In the genomic region with DNA sequence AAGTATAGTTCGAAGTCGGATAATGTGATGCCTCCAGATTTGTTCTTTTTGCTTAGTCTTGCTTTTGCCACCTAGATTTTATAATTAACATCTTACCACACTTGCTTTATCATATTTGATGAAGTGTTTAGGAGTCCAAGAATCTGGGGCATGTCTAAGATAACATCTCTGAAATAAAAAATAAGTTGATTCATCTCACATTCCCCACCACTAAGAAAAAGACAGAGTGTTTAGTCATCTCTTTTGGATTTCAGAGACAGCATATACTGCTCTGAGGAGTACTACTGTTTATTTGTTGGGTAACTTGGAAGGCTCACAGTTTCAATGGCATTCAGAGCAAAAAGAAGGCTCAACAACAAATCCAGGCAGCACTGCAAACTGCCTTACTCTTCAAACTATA, we compare ENCODE assay signal across 16 cellular contexts.
DNase-seq lines count a peak whose midpoint lies in the region; ATAC-seq and TF ChIP-seq lines count a peak whose summit lies in the region.
"Had no signal": no experiment of that assay in that cellular context is flagged by ENCODE, and none has a peak within 500 bp of the region (broad histone marks: within the 10 kb centered on the region; RNA-seq: fewer than 3 reads in every experiment).

No MANE protein-coding gene starts in this region.

- CTCF ChIA-PET in SK-N-SH (lab: Yijun Ruan, JAX): no interaction called here
- CTCF ChIA-PET in OCI-LY7 (lab: Charles Lee; ENCODE audit: unreplicated experiment): no interaction called here

- POLR2A ChIA-PET in SK-N-SH (lab: Yijun Ruan, JAX) (no interaction called here), OCI-LY7 (lab: Charles Lee) (no interaction called here)

- DNase-seq in SK-N-SH: no peak
- DNase-seq in SJSA1 (ENCODE audit: low read depth in 1 of 2, low spot score in 2 of 2): peak in 1 of 2 experiments; percentile 60
- peak in 1 of 2 donors; percentile 36 for DNase-seq in foreskin keratinocyte
- DNase-seq in OCI-LY7 (ENCODE audit: low spot score): no peak
- DNase-seq in DMS53 treated with DMSO at 0.1 percent for 48 hours (lab: John Stamatoyannopoulos, UW; ENCODE audit: unreplicated experiment): no peak
- no peak for DNase-seq in Right ventricle myocardium superior
- DNase-seq: Calu3; CD4-positive, alpha-beta memory T cell; DND-41; EL; GM23248 had no signal

- no peak overlapping the region for H3K27ac ChIP-seq in SK-N-SH (ENCODE audit: low read depth in 2 of 2, low read length in 1 of 2)
- peak overlapping the region; percentile 28 for H3K27ac ChIP-seq in SJSA1
- H3K27ac ChIP-seq in foreskin keratinocyte: no peak overlapping the region
- no peak overlapping the region for H3K27ac ChIP-seq in OCI-LY7 (ENCODE audit: low read depth, low read length, poor library complexity, severe bottlenecking)
- H3K27ac ChIP-seq: 22Rv1, A549, BLaER1, GM23248 had no signal

- TF ChIP-seq EP300 in SK-N-SH (IDR thresholded peaks at IDR 0.05; ENCODE audit: borderline replicate concordance in 1 of 2, low read depth in 1 of 2, low read length in 1 of 2): no peak

- no peaks in the 10 kb centered on the region for H3F3A ChIP-seq in SK-N-SH (replicated peaks; ENCODE audit: insufficient read depth)

- H3K79me2 ChIP-seq in SK-N-SH (ENCODE audit: insufficient read depth) (no peaks in the 10 kb centered on the region), OCI-LY7 (ENCODE audit: insufficient read depth, low read depth, low read length) (no peaks in the 10 kb centered on the region)

- no peaks in the 10 kb centered on the region for H4K20me1 ChIP-seq in SK-N-SH (ENCODE audit: insufficient read depth)
- no peaks in the 10 kb centered on the region for H4K20me1 ChIP-seq in OCI-LY7 (ENCODE audit: insufficient read depth, low read length)
- H4K20me1 ChIP-seq: BLaER1 had no signal

- no TSS peak for BruUV-seq in OCI-LY7 (replicated peaks; lab: Mats Ljungman, UMichigan)

- no peak for ATAC-seq in SK-N-SH treated with all-trans-retinoic acid at 6 μM for 48 hours
- ATAC-seq in foreskin keratinocyte: peak; percentile 44
- no peak for ATAC-seq in Right ventricle myocardium superior (ENCODE audit: poor library complexity)
- ATAC-seq: A549 had no signal

- H3K4me1 ChIP-seq in SK-N-SH (ENCODE audit: control insufficient read depth in 1 of 2, insufficient read depth in 2 of 2, low read depth in 1 of 2, low read length in 1 of 2): no peaks in the 10 kb centered on the region
- peaks cover 49% of the 10 kb centered on the region for H3K4me1 ChIP-seq in SJSA1 (replicated peaks)
- H3K4me1 ChIP-seq in foreskin keratinocyte: no peaks in the 10 kb centered on the region
- H3K4me1 ChIP-seq in OCI-LY7 (ENCODE audit: insufficient read depth, low read length, poor library complexity, severe bottlenecking): peaks cover 7% of the 10 kb centered on the region
- H3K4me1 ChIP-seq: A549, BLaER1, HAP-1 had no signal

- H3K9me3 ChIP-seq in SK-N-SH (no peaks in the 10 kb centered on the region), SJSA1 (replicated peaks) (no peaks in the 10 kb centered on the region), OCI-LY7 (ENCODE audit: low read length) (peaks cover 4% of the 10 kb centered on the region; the same call in 1 of the 2 replicates)
- H3K9me3 ChIP-seq: A549, HAP-1 had no signal

- TF ChIP-seq CTCF in SK-N-SH (IDR thresholded peaks at IDR 0.05) (no peak), foreskin keratinocyte (conservative IDR thresholded peaks at IDR 0.05) (no peak), OCI-LY7 (conservative IDR thresholded peaks at IDR 0.05; ENCODE audit: low read length) (no peak)

- H3K27me3 ChIP-seq in SK-N-SH (ENCODE audit: insufficient read depth) (no peaks in the 10 kb centered on the region), SJSA1 (replicated peaks) (no peaks in the 10 kb centered on the region), foreskin keratinocyte (no peaks in the 10 kb centered on the region)
- H3K27me3 ChIP-seq: BLaER1 had no signal

- H2AFZ ChIP-seq in SK-N-SH (ENCODE audit: low read depth) (no peak overlapping the region), OCI-LY7 (ENCODE audit: low read length) (no peak overlapping the region)
- H2AFZ ChIP-seq: GM23248 had no signal

- no peak for TF ChIP-seq RAD21 in SK-N-SH (IDR thresholded peaks at IDR 0.05; ENCODE audit: low read length)

- no peak overlapping the region for H3K9ac ChIP-seq in SK-N-SH
- H3K9ac ChIP-seq: BLaER1, GM23248 had no signal

- no peak overlapping the region for H3K4me3 ChIP-seq in SK-N-SH (ENCODE audit: low read depth in 2 of 2, low read length in 1 of 2)
- no peak overlapping the region for H3K4me3 ChIP-seq in SJSA1
- H3K4me3 ChIP-seq in OCI-LY7 (ENCODE audit: low read depth, low read length, poor library complexity, severe bottlenecking): no peak overlapping the region
- H3K4me3 ChIP-seq: A549, BLaER1, GM23248, HAP-1 had no signal

- intact Hi-C loops in OCI-LY7 (cut with micrococcal nuclease; ENCODE audit: unreplicated experiment): no loop called here
- intact Hi-C loops in Right ventricle myocardium superior (cut with DNase I): no loop called here

- H3K4me2 ChIP-seq in SK-N-SH: 0 out of 2 replicates have a peak overlapping the region, but pooled peaks have one; percentile 15
- H3K4me2 ChIP-seq in OCI-LY7 (ENCODE audit: low read length): no peak overlapping the region
- H3K4me2 ChIP-seq: A549, BLaER1 had no signal

- 71% methylated on average over 2 of the region's 2 CpGs for WGBS in SK-N-SH (ENCODE audit: low lambda C conversion rate)

- H3K36me3 ChIP-seq in SK-N-SH (replicated peaks in 1 of 2; ENCODE audit: control insufficient read depth in 1 of 2, insufficient read depth in 2 of 2, low read length in 1 of 2) (no peaks in the 10 kb centered on the region), SJSA1 (no peaks in the 10 kb centered on the region), OCI-LY7 (ENCODE audit: insufficient read depth, low read length) (no peaks in the 10 kb centered on the region; the same call in 1 of the 2 replicates)
- H3K36me3 ChIP-seq: BLaER1, HAP-1 had no signal

- H3K9me2 ChIP-seq in SK-N-SH (no peaks in the 10 kb centered on the region), OCI-LY7 (ENCODE audit: insufficient read depth, low read length) (no peaks in the 10 kb centered on the region)

TF ChIP-seq in SK-N-SH, 30 proteins besides CTCF, POLR2A, EP300 and RAD21 (continues in another document):
- TF ChIP-seq NRF1 (IDR thresholded peaks at IDR 0.05; ENCODE audit: low read depth, low read length): no peak
- TF ChIP-seq, protein P1, sequence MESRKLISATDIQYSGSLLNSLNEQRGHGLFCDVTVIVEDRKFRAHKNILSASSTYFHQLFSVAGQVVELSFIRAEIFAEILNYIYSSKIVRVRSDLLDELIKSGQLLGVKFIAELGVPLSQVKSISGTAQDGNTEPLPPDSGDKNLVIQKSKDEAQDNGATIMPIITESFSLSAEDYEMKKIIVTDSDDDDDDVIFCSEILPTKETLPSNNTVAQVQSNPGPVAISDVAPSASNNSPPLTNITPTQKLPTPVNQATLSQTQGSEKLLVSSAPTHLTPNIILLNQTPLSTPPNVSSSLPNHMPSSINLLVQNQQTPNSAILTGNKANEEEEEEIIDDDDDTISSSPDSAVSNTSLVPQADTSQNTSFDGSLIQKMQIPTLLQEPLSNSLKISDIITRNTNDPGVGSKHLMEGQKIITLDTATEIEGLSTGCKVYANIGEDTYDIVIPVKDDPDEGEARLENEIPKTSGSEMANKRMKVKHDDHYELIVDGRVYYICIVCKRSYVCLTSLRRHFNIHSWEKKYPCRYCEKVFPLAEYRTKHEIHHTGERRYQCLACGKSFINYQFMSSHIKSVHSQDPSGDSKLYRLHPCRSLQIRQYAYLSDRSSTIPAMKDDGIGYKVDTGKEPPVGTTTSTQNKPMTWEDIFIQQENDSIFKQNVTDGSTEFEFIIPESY (IDR thresholded peaks at IDR 0.05; ENCODE audit: borderline replicate concordance, low read depth): no peak
- TF ChIP-seq POLR2AphosphoS5 (IDR thresholded peaks at IDR 0.05; ENCODE audit: low read depth, low read length): no peak
- TF ChIP-seq NFIC (IDR thresholded peaks at IDR 0.05; ENCODE audit: borderline replicate concordance): no peak
- TF ChIP-seq, protein P2, sequence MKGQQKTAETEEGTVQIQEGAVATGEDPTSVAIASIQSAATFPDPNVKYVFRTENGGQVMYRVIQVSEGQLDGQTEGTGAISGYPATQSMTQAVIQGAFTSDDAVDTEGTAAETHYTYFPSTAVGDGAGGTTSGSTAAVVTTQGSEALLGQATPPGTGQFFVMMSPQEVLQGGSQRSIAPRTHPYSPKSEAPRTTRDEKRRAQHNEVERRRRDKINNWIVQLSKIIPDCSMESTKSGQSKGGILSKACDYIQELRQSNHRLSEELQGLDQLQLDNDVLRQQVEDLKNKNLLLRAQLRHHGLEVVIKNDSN (IDR thresholded peaks at IDR 0.05; ENCODE audit: borderline replicate concordance, low read depth): no peak
- no peak for TF ChIP-seq SIN3A (IDR thresholded peaks at IDR 0.05; ENCODE audit: borderline replicate concordance, low read depth, low read length)

TF ChIP-seq in SK-N-SH treated with all-trans-retinoic acid at 6 μM for 48 hours, 23 proteins besides CTCF, POLR2A, EP300 and RAD21:
- TF ChIP-seq, protein P3, sequence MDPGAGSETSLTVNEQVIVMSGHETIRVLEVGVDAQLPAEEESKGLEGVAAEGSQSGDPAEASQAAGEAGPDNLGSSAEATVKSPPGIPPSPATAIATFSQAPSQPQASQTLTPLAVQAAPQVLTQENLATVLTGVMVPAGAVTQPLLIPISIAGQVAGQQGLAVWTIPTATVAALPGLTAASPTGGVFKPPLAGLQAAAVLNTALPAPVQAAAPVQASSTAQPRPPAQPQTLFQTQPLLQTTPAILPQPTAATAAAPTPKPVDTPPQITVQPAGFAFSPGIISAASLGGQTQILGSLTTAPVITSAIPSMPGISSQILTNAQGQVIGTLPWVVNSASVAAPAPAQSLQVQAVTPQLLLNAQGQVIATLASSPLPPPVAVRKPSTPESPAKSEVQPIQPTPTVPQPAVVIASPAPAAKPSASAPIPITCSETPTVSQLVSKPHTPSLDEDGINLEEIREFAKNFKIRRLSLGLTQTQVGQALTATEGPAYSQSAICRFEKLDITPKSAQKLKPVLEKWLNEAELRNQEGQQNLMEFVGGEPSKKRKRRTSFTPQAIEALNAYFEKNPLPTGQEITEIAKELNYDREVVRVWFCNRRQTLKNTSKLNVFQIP (CRISPR knock-in tag; IDR thresholded peaks at IDR 0.05; ENCODE audit: borderline replicate concordance, low read depth): no peak
- no peak for TF ChIP-seq SNAI2 (CRISPR knock-in tag; IDR thresholded peaks at IDR 0.05)
- TF ChIP-seq PPARA (CRISPR knock-in tag; IDR thresholded peaks at IDR 0.05; ENCODE audit: borderline replicate concordance): no peak
- TF ChIP-seq ESRRG (CRISPR knock-in tag; IDR thresholded peaks at IDR 0.05): no peak
- no peak for TF ChIP-seq ARNTL (CRISPR knock-in tag; IDR thresholded peaks at IDR 0.05; ENCODE audit: borderline replicate concordance, low read depth)
- no peak for TF ChIP-seq GLIS3 (CRISPR knock-in tag; IDR thresholded peaks at IDR 0.05)
